In genomic region chr6:2245103-2245953, GRCh38 we compare ENCODE assay signal across 8 cellular contexts. TPM values are rescaled to one million over a fixed set of nuclear protein-coding genes. Genes with fewer than 3 reads are reported as not detected.
DNase-seq lines count a peak whose midpoint lies in the region; ATAC-seq and TF ChIP-seq lines count a peak whose summit lies in the region.

Gene GMDS, minus strand, starts transcription at chr6:2245605.

- H3K27me3 ChIP-seq in OCI-LY3 (ENCODE audit: low read depth, low read length) (no peaks in the 10 kb centered on the region), mononuclear cell (ENCODE audit: insufficient read depth, low read length) (no peaks in the 10 kb centered on the region)

- in situ Hi-C loops in Caki2 (cut with HindIII; ENCODE audit: low pct_unique_long_range_greater_than_20kb, low sequenced_read_pairs): no loop called here

- peak within 1 kb of the TSS; percentile 97 for H3K9ac ChIP-seq in OCI-LY3 (ENCODE audit: low read length)

- H3K4me3 ChIP-seq in OCI-LY3 (ENCODE audit: low read length): peak within 1 kb of the TSS; percentile 100
- H3K4me3 ChIP-seq in mononuclear cell (ENCODE audit: low read length): peak within 1 kb of the TSS; percentile 70

- DNase-seq in Caki2 (ENCODE audit: low read depth): peak; percentile 94
- DNase-seq in HT1080 (ENCODE audit: low read depth): peak; percentile 87
- DNase-seq in activated T-cell treated with anti-CD3 and anti-CD28 coated beads for 1 hour (ENCODE audit: low read depth): peak; percentile 73
- peak; percentile 84 for DNase-seq in epidermal melanocyte (ENCODE audit: insufficient read length, low spot score)
- peak; percentile 68 to 79 for DNase-seq in stimulated activated CD8-positive, alpha-beta memory T cell treated with anti-CD3 and anti-CD28 coated beads, Interleukin-2, amount 100 ng/mL, for 48 hours (ENCODE audit: low read depth in 2 of 2)

- H3K4me2 ChIP-seq in OCI-LY3 (ENCODE audit: low read length): peak within 1 kb of the TSS; percentile 96

- no peak for TF ChIP-seq CTCF in OCI-LY3 (IDR thresholded peaks at IDR 0.05; ENCODE audit: low read depth, low read length)

- no peaks in the 10 kb centered on the region for H3K9me3 ChIP-seq in OCI-LY3 (ENCODE audit: insufficient read depth, low read length)
- H3K9me3 ChIP-seq in mononuclear cell (ENCODE audit: low read depth, low read length): no peaks in the 10 kb centered on the region

- H4K20me1 ChIP-seq in OCI-LY3 (ENCODE audit: insufficient read depth, low read length): no peaks in the 10 kb centered on the region

- peaks cover 9% of the 10 kb centered on the region for H3K4me1 ChIP-seq in OCI-LY3 (ENCODE audit: low read length)
- peaks cover 34% of the 10 kb centered on the region for H3K4me1 ChIP-seq in mononuclear cell (ENCODE audit: insufficient read depth, low read length)

- H2AFZ ChIP-seq in OCI-LY3 (ENCODE audit: low read depth, low read length): peak within 1 kb of the TSS; percentile 91; the same call in 1 of the 2 replicates

- peak; percentile 86 for ATAC-seq in GM21360 (IDR thresholded peaks at IDR 0.05; ENCODE audit: unreplicated experiment)

- H3K27ac ChIP-seq in OCI-LY3 (ENCODE audit: low read length): peak within 1 kb of the TSS; percentile 34; the same call in 1 of the 2 replicates

- H3K79me2 ChIP-seq in OCI-LY3 (ENCODE audit: low read length): peaks cover 17% of the 10 kb centered on the region; the same call in 1 of the 2 replicates

- no peaks in the 10 kb centered on the region for H3K36me3 ChIP-seq in OCI-LY3 (replicated peaks; ENCODE audit: low read depth, low read length)

RNA-seq across cellular contexts. Expression of gene GMDS, which starts in this region (rescaled TPM):
- total RNA-seq in Caki2 (2014; rRNA removed; shearing (Covaris generic); ENCODE audit: low replicate concordance): 6.7 and 10.9 TPM in 2 replicates
- total RNA-seq in HT1080 (2014; rRNA removed; shearing (Covaris generic)): 7.8 and 10.0 TPM in 2 replicates
- 32.3 and 34.5 TPM in 2 replicates for polyA plus RNA-seq in HT1080 (2015; cell fraction: cytosol; rRNA removed)
- 17.5 TPM in 2 replicates for polyA plus RNA-seq in HT1080 (2015; cell fraction: nucleus; rRNA removed)
- 10.6 TPM for total RNA-seq in mononuclear cell

Comparison
In these comparisons a context has a peak if more than half of its experiments do, and no peak if none do; other contexts are left out.
1. Peak in every context shown above with its lines: DNase-seq, ATAC-seq, H3K4me3 ChIP-seq and H3K27ac ChIP-seq.